9 cellular contexts compared by ENCODE assay signal in the genomic region with DNA sequence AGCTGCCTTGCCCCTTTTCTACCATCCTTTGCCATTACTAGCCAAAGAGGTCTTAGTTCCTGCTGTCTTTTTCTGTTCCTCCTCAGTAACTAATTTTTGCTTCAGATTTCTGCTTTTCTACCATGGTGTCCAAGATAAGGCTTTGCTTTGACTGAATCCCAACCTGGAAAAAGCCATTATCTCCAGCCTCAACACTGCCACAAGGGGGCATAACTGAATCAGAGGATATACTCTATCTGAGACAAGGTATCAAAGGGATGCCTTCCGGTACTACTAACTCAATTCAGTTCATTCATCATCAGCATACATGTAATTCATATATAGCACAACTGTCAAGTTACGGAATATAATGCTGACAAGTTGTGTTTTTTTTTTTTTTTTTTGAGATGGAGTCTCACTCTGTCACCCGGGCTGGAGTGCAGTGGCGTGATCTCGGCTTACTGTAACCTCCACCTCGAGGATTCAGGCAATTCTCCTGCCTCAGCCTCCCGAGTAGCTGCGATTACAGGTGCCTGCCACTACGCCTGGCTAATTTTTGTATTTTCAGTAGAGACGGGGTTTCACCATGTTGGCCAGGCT. TPM values are rescaled to one million over a fixed set of nuclear protein-coding genes. Genes with fewer than 3 reads are reported as not detected.
DNase-seq lines count a peak whose midpoint lies in the region; ATAC-seq and TF ChIP-seq lines count a peak whose summit lies in the region.
"Had no signal": no experiment of that assay in that cellular context is flagged by ENCODE, and none has a peak within 500 bp of the region (broad histone marks: within the 10 kb centered on the region; RNA-seq: fewer than 3 reads in every experiment).

No MANE protein-coding gene starts in this region.

- H3K4me3 ChIP-seq in AG04450 (ENCODE audit: low read depth, low read length) (no peak overlapping the region), RWPE2 (ENCODE audit: severe bottlenecking) (no peak overlapping the region), lower lobe of right lung (no peak overlapping the region), transverse colon (no peak overlapping the region)
- H3K4me3 ChIP-seq: SJSA1 had no signal

- H3K36me3 ChIP-seq in RWPE2 (ENCODE audit: low read depth), result peaks cover 72% of the 10 kb centered on the region
- peaks cover 62% of the 10 kb centered on the region for H3K36me3 ChIP-seq in lower lobe of right lung
- H3K36me3 ChIP-seq in transverse colon, result peaks cover 0 to 24% (median 9%) of the 10 kb centered on the region in 4 donors

- ATAC-seq in HG03108 (IDR thresholded peaks at IDR 0.05; ENCODE audit: unreplicated experiment) (peak; percentile 49), RWPE2 (ENCODE audit: low read depth) (no peak; the same call in 2 of the 3 replicates), lower lobe of right lung (peak; percentile 67 to 68), GM19397 (IDR thresholded peaks at IDR 0.05; ENCODE audit: unreplicated experiment) (no peak)

- TF ChIP-seq POLR2A in transverse colon (IDR thresholded peaks at IDR 0.05), result no peak

- no peak for TF ChIP-seq EP300 in transverse colon (IDR thresholded peaks at IDR 0.05; ENCODE audit: low read depth)

- CTCF ChIA-PET in AG04450 (lab: Charles Lee), result interaction anchor here (0.6 to 5.8 kb wide), 23 partner anchors 11 to 1163 kb away, joined by 3 to 56 read pairs (median 5); a partner anchor contains a TSS

- H3K27ac ChIP-seq in AG04450 (ENCODE audit: low read depth, low read length) (no peak overlapping the region), RWPE2 (ENCODE audit: poor library complexity, severe bottlenecking) (no peak overlapping the region), lower lobe of right lung (no peak overlapping the region), transverse colon (no peak overlapping the region)
- H3K27ac ChIP-seq: SJSA1 had no signal

- WGBS in transverse colon (ENCODE audit: low coverage in 1 of 2), 2 donors, result 70 to 83% methylated on average over 2 to 10 of the region's 10 CpGs

- in situ Hi-C loops in T47D (cut with HindIII; ENCODE audit: low pct_unique_long_range_greater_than_20kb, low sequenced_read_pairs) (no loop called here), transverse colon (cut with MboI; ENCODE audit: low pct_ligation_motif_present in 1 of 4, low pct_unique_long_range_greater_than_20kb in 1 of 4, low sequenced_read_pairs in 3 of 4) (loop anchor here in 1 of 4 donors (25.0 kb wide), 1 partner anchor 311 kb away; a partner anchor contains a TSS)

- H3K4me1 ChIP-seq in RWPE2 (ENCODE audit: insufficient read depth, poor library complexity, severe bottlenecking) (no peaks in the 10 kb centered on the region), lower lobe of right lung (no peaks in the 10 kb centered on the region), transverse colon (peaks cover 0 to 3% (median 0%) of the 10 kb centered on the region in 4 donors)
- H3K4me1 ChIP-seq: SJSA1 had no signal

- H3K9me3 ChIP-seq in AG04450 (ENCODE audit: control insufficient read depth, insufficient read depth, low read length), result no peaks in the 10 kb centered on the region
- no peaks in the 10 kb centered on the region for H3K9me3 ChIP-seq in RWPE2 (ENCODE audit: severe bottlenecking)
- H3K9me3 ChIP-seq in lower lobe of right lung, result no peaks in the 10 kb centered on the region
- H3K9me3 ChIP-seq in transverse colon, result no peaks in the 10 kb centered on the region
- H3K9me3 ChIP-seq: SJSA1 had no signal

- no peak for DNase-seq in AG04450 (ENCODE audit: low read depth, low spot score)
- DNase-seq in EH (ENCODE audit: low read depth), result peak; percentile 51
- DNase-seq in RWPE2 (ENCODE audit: low spot score), result no peak
- peak; percentile 5 to 36 for DNase-seq in T47D (ENCODE audit: low read depth in 1 of 2, low spot score in 1 of 2)
- DNase-seq in lower lobe of right lung, result no peak
- DNase-seq in transverse colon, result peak; percentile 28

- H3K27me3 ChIP-seq in AG04450 (ENCODE audit: control insufficient read depth, insufficient read depth, low read length) (no peaks in the 10 kb centered on the region), RWPE2 (ENCODE audit: insufficient read depth, poor library complexity, severe bottlenecking) (no peaks in the 10 kb centered on the region), lower lobe of right lung (ENCODE audit: low read depth) (no peaks in the 10 kb centered on the region), transverse colon (no peaks in the 10 kb centered on the region)
- H3K27me3 ChIP-seq: SJSA1 had no signal

- intact Hi-C loops in lower lobe of right lung (cut with DNase I) (no loop called here), transverse colon (cut with DNase I; ENCODE audit: low total_unique reads) (no loop called here)

- TF ChIP-seq CTCF in AG04450 (IDR thresholded peaks at IDR 0.05; ENCODE audit: low read depth, low read length) (peak; percentile 82), RWPE2 (IDR thresholded peaks at IDR 0.05; ENCODE audit: poor library complexity, severe bottlenecking) (peak; percentile 72), lower lobe of right lung (IDR thresholded peaks at IDR 0.05) (peak; percentile 57), transverse colon (IDR thresholded peaks at IDR 0.05) (peak; percentile 46 to 54 (median 49))

- POLR2A ChIA-PET in AG04450 (lab: Yijun Ruan, JAX), result no interaction called here

RNA-seq across cellular contexts. Expression of a gene that starts 11.4 kb away (rescaled TPM):
- 3.9 and 6.0 TPM in 2 replicates for polyA plus RNA-seq in AG04450 (2011; rRNA removed)
- 5.8 and 6.2 TPM in 2 replicates for polyA minus RNA-seq in AG04450 (2011; rRNA and poly(A)+ RNA removed)
- total RNA-seq in lower lobe of right lung (7.9 TPM), transverse colon (10 to 100 TPM in 1 of 4 donors, 1 to 10 TPM in 2, not detected in 1; 2.7 to 14.7 (median 5.1) TPM)

RNA-seq across cellular contexts. Expression of a gene that starts 33.0 kb away (rescaled TPM):
- 73.0 and 92.8 TPM in 2 replicates for polyA plus RNA-seq in AG04450 (2011; rRNA removed)
- 12.8 and 22.6 TPM in 2 replicates for polyA minus RNA-seq in AG04450 (2011; rRNA and poly(A)+ RNA removed)
- total RNA-seq in lower lobe of right lung (69.2 TPM), transverse colon (100 to 1,000 TPM in 1 of 4 donors, 10 to 100 TPM in 3; 27.5 to 133 (median 86.5) TPM)

RNA-seq across cellular contexts. Expression of a gene that starts 33.1 kb away (rescaled TPM):
- 11.0 and 16.3 TPM in 2 replicates for polyA plus RNA-seq in AG04450 (2011; rRNA removed)
- polyA minus RNA-seq in AG04450 (2011; rRNA and poly(A)+ RNA removed), result 15.3 and 33.6 TPM in 2 replicates
- 21.7 TPM for total RNA-seq in lower lobe of right lung
- 10 to 100 TPM in 2 of 4 donors, 1 to 10 TPM in 2; 5.2 to 19.1 (median 9.7) TPM for total RNA-seq in transverse colon

Comparison
In these comparisons a context has a peak if more than half of its experiments do, and no peak if none do; other contexts are left out.
1. DNase-seq: peak in EH (single experiment), T47D (2 of 2) and transverse colon (single experiment); none in AG04450 (single experiment), RWPE2 (single experiment) and lower lobe of right lung (single experiment).
2. ATAC-seq: peak in HG03108 (single experiment) and lower lobe of right lung (2 of 2); none in RWPE2 (single experiment) and GM19397 (single experiment).
3. Peak in every context shown above with its lines, with median percentiles within 50 percentile points of each other: CTCF ChIP-seq.